ENCODE assay signal across 8 cellular contexts in the genomic region with DNA sequence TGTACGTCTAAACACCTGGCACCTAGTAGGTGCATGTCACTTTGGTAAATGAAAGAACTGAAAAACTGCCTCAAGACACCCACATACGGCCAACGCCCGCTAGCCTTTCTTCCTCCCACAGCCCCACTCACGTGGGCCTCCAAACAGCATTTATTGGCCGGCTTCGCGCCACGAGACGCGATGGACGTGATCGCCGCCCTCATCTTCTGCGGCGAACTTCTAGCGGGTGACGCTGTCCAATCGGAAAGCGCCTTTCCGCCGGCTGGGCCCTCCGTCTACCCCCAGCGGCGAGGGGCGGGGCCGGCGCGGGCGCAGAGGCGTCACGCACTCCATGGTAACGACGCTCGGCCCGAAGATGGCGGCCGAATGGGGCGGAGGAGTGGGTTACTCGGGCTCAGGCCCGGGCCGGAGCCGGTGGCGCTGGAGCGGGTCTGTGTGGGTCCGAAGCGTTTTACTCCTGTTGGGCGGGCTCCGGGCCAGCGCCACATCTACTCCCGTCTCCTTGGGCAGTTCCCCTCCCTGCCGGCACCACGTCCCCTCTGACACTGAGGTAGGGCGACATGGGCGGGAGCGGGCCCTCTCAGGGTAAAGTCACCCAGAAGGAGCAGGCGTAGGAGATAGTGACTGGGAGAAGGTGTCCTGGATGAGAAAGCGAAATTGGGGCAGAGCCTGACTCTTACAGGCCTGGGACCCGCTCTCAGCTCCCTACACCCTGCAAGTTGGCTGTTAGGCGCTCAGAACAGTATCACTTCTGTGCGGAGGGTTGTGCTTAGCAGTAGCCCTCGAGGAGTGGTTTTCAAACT. TPM values are rescaled to one million over a fixed set of nuclear protein-coding genes. Genes with fewer than 3 reads are reported as not detected.
DNase-seq lines count a peak whose midpoint lies in the region; ATAC-seq, FAIRE-seq and TF ChIP-seq lines count a peak whose summit lies in the region.

A gene with protein sequence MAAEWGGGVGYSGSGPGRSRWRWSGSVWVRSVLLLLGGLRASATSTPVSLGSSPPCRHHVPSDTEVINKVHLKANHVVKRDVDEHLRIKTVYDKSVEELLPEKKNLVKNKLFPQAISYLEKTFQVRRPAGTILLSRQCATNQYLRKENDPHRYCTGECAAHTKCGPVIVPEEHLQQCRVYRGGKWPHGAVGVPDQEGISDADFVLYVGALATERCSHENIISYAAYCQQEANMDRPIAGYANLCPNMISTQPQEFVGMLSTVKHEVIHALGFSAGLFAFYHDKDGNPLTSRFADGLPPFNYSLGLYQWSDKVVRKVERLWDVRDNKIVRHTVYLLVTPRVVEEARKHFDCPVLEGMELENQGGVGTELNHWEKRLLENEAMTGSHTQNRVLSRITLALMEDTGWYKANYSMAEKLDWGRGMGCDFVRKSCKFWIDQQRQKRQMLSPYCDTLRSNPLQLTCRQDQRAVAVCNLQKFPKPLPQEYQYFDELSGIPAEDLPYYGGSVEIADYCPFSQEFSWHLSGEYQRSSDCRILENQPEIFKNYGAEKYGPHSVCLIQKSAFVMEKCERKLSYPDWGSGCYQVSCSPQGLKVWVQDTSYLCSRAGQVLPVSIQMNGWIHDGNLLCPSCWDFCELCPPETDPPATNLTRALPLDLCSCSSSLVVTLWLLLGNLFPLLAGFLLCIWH (plus strand): TSS at position 327 of the 803 bp plus-strand sequence. CDS start 29 bp downstream, at position 356.

- TF ChIP-seq CTCF in WI38 (IDR thresholded peaks at IDR 0.05; ENCODE audit: low read depth, low read length) (no peak), bronchial epithelial cell (IDR thresholded peaks at IDR 0.05; ENCODE audit: insufficient read depth, low read length, severe bottlenecking) (no peak), smooth muscle cell (IDR thresholded peaks at IDR 0.05; ENCODE audit: borderline replicate concordance, insufficient read depth, poor library complexity, severe bottlenecking) (no peak)

- H3K36me3 ChIP-seq in bronchial epithelial cell (ENCODE audit: control insufficient read depth, insufficient read depth, low read length) (peaks cover 3% of the 10 kb centered on the region), smooth muscle cell (ENCODE audit: low read depth) (no peaks in the 10 kb centered on the region)

- H3K9me3 ChIP-seq in smooth muscle cell (replicated peaks; ENCODE audit: low read depth), result no peaks in the 10 kb centered on the region

- H3K4me3 ChIP-seq in WI38 (ENCODE audit: low read depth, low read length) (peak within 1 kb of the TSS; percentile 78), bronchial epithelial cell (ENCODE audit: low read depth, low read length) (peak within 1 kb of the TSS; percentile 70), smooth muscle cell (peak within 1 kb of the TSS; percentile 72)

- no peak for FAIRE-seq in bronchial epithelial cell (lab: Jason Lieb, UNC)

- peak within 1 kb of the TSS; percentile 83 for H2AFZ ChIP-seq in smooth muscle cell (ENCODE audit: low read depth)

- peak; percentile 97 for DNase-seq in AG08395 (ENCODE audit: low spot score)
- DNase-seq in NCI-H2227 (lab: John Stamatoyannopoulos, UW; ENCODE audit: unreplicated experiment), result peak; percentile 99
- peak; percentile 87 for DNase-seq in bronchial epithelial cell (ENCODE audit: low read depth)
- peak; percentile 97 for DNase-seq in iPS-NIHi7 (ENCODE audit: extremely low spot score)
- peak; percentile 77 for DNase-seq in smooth muscle cell (lab: John Stamatoyannopoulos, UW; ENCODE audit: unreplicated experiment)

- H4K20me1 ChIP-seq in smooth muscle cell (ENCODE audit: low read depth), result peaks cover 11% of the 10 kb centered on the region

- H3K9ac ChIP-seq in smooth muscle cell (ENCODE audit: low read depth), result peak within 1 kb of the TSS; percentile 86

- peak; percentile 97 for ATAC-seq in GM18909 (IDR thresholded peaks at IDR 0.05; ENCODE audit: poor library complexity, unreplicated experiment)
- peak; percentile 98 for ATAC-seq in HG03159 (IDR thresholded peaks at IDR 0.05; ENCODE audit: unreplicated experiment)

- H3K79me2 ChIP-seq in smooth muscle cell (ENCODE audit: low read depth), result no peaks in the 10 kb centered on the region

- 1% methylated on average over 62 of the region's 62 CpGs for WGBS in smooth muscle cell (ENCODE audit: low lambda C conversion rate)

- H3F3A ChIP-seq in smooth muscle cell (ENCODE audit: low read depth), result peaks cover 40% of the 10 kb centered on the region

- H3K27me3 ChIP-seq in bronchial epithelial cell (ENCODE audit: control insufficient read depth, insufficient read depth, low read length) (no peaks in the 10 kb centered on the region), smooth muscle cell (ENCODE audit: low read depth) (no peaks in the 10 kb centered on the region)

- peak within 1 kb of the TSS; percentile 87 for H3K4me2 ChIP-seq in smooth muscle cell

- H3K27ac ChIP-seq in smooth muscle cell (ENCODE audit: low read depth), result peak within 1 kb of the TSS; percentile 86

- peaks cover 15% of the 10 kb centered on the region for H3K4me1 ChIP-seq in smooth muscle cell (ENCODE audit: low read depth)

RNA-seq across cellular contexts. Expression of the gene that starts here (rescaled TPM):
- total RNA-seq in bronchial epithelial cell, result 3.9 and 4.7 TPM in 2 replicates
- 5.0 and 7.8 TPM in 2 replicates for total RNA-seq in smooth muscle cell
- polyA plus RNA-seq in smooth muscle cell, result 2.1 and 3.7 TPM in 2 replicates

Comparison
In these comparisons a context has a peak if more than half of its experiments do, and no peak if none do; other contexts are left out.
1. Peak in every context shown above with its lines: DNase-seq, ATAC-seq, H3K4me3 ChIP-seq and H3K27ac ChIP-seq.